Comparison of ENCODE assay signal across 25 cellular contexts in the genomic region with DNA sequence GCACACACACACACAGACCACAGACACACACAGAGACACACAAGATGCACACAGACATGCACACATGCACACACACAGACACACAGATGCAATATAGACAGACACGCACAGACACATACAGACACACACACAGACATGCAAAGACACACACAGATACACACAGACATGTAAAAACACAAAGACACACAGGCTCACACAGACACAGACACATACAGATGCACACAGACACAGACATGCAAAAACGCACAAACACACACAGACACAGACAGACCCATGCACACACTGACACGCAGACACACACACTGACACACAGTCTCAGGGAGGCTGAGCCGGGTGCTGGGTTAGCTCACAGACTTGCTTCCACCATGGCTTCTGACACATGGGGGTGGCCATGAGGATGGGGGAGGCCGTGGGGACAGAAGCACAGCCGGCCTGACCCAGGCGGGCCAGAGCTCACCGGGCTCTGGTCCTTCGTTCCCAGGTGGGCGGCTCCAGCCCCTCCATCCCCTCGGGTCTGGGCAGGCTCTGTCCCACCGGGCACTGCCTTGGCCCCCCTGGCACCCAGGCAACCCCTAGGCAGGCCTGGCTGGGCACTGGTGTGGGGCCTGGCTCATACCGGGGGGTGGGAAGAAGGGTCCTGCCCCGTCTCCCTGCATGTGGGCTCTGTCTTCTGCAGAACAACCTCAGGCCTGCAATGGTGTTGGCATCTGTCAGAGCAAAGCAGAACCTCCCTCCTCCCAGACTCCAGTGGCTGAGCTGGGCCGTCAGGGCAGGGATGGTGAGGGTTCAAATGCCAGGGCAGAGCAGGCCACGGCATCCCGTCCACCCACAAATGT.
"Had no signal": no experiment of that assay in that cellular context is flagged by ENCODE, and none has a peak within 500 bp of the region (broad histone marks: within the 10 kb centered on the region; RNA-seq: fewer than 3 reads in every experiment).

No MANE protein-coding gene starts in this region.

- FAIRE-seq: astrocyte, islet of Langerhans, TTC549 had no signal

- H3K9me3 Mint-ChIP-seq: activated T-helper 1 cell treated with anti-CD3 and anti-CD28 coated beads, Interleukin-12 subunit alpha, Interleukin-12 subunit beta, Interleukin-2, Interleukin-4 antibody, amounts not matched to agents 30 ng/mL and 10 ng/mL and 1 ng/mL, durations not matched to agents 14 hours and 24 hours and 36 hours; endodermal cell; naive B cell; neural crest cell had no signal

- H3K27me3 ChIP-seq: uterus had no signal

- ATAC-seq: activated CD8-positive, alpha-beta T cell treated with anti-CD3 and anti-CD28 coated beads, Interleukin-2, amount 10 ng/mL, durations not matched to agents 7 days and 5 days; gastroesophageal sphincter; heart left ventricle; left cardiac atrium had no signal

- H3K27ac ChIP-seq: adrenal gland, esophagus squamous epithelium, gastroesophageal sphincter, heart left ventricle, tibial artery, uterus had no signal

- H3K4me1 ChIP-seq: adrenal gland, esophagus squamous epithelium, gastroesophageal sphincter, heart left ventricle, tibial artery, uterus had no signal

- H3K9me3 ChIP-seq: adrenal gland, esophagus squamous epithelium, gastroesophageal sphincter, heart left ventricle, tibial artery, uterus had no signal

- H3K36me3 ChIP-seq: adrenal gland, esophagus squamous epithelium, gastroesophageal sphincter, heart left ventricle, tibial artery, uterus had no signal

- H3K27ac Mint-ChIP-seq: activated CD8-positive, alpha-beta T cell treated with anti-CD3 and anti-CD28 coated beads, Interleukin-2, amount 10 ng/mL, durations not matched to agents 7 days and 5 days; activated naive CD8-positive, alpha-beta T cell; activated T-helper 1 cell treated with anti-CD3 and anti-CD28 coated beads, Interleukin-12 subunit alpha, Interleukin-12 subunit beta, Interleukin-2, Interleukin-4 antibody, amounts not matched to agents 30 ng/mL and 10 ng/mL and 1 ng/mL, durations not matched to agents 14 hours and 24 hours and 36 hours; endodermal cell had no signal

- DNase-seq: activated CD4-positive, alpha-beta T cell treated with anti-CD3 and anti-CD28 coated beads for 1 hour; activated CD4-positive, alpha-beta T cell treated with anti-CD3 and anti-CD28 coated beads, Interleukin-2, amount 50 U/mL, for 1 hour; activated CD8-positive, alpha-beta T cell treated with anti-CD3 and anti-CD28 coated beads, Interleukin-2, amount 10 ng/mL, durations not matched to agents 7 days and 5 days; activated naive CD4-positive, alpha-beta T cell; adrenal gland; cerebellar nuclear complex; cortex of kidney; endodermal cell; esophagus squamous epithelium; heart left ventricle; left cardiac atrium; naive B cell; stimulated activated CD4-positive, alpha-beta T cell treated with anti-CD3 and anti-CD28 coated beads, Interleukin-4, amount 100 ng/mL, for 1 hour; stimulated activated naive CD4-positive, alpha-beta T cell treated with Interleukin-2 at 50 U/mL for 16 hours; substantia nigra; T-helper 1 cell; tibial artery; uterus had no signal

- H3K4me3 Mint-ChIP-seq: activated CD8-positive, alpha-beta T cell treated with anti-CD3 and anti-CD28 coated beads, Interleukin-2, amount 10 ng/mL, durations not matched to agents 7 days and 5 days; activated naive CD8-positive, alpha-beta T cell; activated T-helper 1 cell treated with anti-CD3 and anti-CD28 coated beads, Interleukin-12 subunit alpha, Interleukin-12 subunit beta, Interleukin-2, Interleukin-4 antibody, amounts not matched to agents 30 ng/mL and 10 ng/mL and 1 ng/mL, durations not matched to agents 14 hours and 24 hours and 36 hours; endodermal cell; naive B cell; neural crest cell had no signal

- H3K4me3 ChIP-seq: adrenal gland, esophagus squamous epithelium, gastroesophageal sphincter, heart left ventricle, tibial artery, uterus had no signal
